Comparison of ENCODE assay signal across 11 cellular contexts in the genomic region with DNA sequence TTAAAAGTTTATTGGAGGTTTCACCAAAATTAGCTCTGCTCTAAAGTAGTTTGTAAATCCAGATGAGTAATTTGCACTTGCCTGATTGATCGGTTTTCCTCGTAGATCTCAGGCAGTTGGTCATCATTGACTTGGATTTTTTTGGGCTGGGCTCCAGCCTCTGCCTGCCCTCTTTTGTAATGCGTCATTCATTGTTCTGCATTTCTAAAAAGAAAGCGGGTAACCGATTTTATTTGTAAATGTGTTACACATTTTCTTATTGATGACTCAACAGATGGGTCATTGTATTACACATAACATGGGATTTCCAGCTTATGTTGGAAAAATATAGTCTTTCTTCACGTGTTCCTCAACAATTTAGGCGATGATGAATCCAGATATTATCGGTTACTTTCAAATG. TPM values are rescaled to one million over a fixed set of nuclear protein-coding genes. Genes with fewer than 3 reads are reported as not detected.
DNase-seq lines count a peak whose midpoint lies in the region; ATAC-seq lines count a peak whose summit lies in the region.
"Had no signal": no experiment of that assay in that cellular context is flagged by ENCODE, and none has a peak within 500 bp of the region (broad histone marks: within the 10 kb centered on the region; RNA-seq: fewer than 3 reads in every experiment).

No MANE protein-coding gene starts in this region.

- ATAC-seq in naive thymus-derived CD4-positive, alpha-beta T cell = peak; percentile 66
- ATAC-seq in GM18520 (IDR thresholded peaks at IDR 0.05; ENCODE audit: unreplicated experiment) (no peak), GM18873 (IDR thresholded peaks at IDR 0.05; ENCODE audit: low FRiP score, unreplicated experiment) (no peak)
- no peak for ATAC-seq in activated CD8-positive, alpha-beta memory T cell treated with anti-CD3 and anti-CD28 coated beads, Interleukin-2, amount 10 ng/mL, durations not matched to agents 7 days and 5 days

- peak overlapping the region; percentile 10; the same call in 1 of the 2 replicates for H3K4me3 ChIP-seq in HUES6 (ENCODE audit: low read depth, low read length)
- H3K4me3 ChIP-seq in naive thymus-derived CD4-positive, alpha-beta T cell (ENCODE audit: low read length) = no peak overlapping the region

- H3K9me3 Mint-ChIP-seq in dendritic cell treated with granulocyte-macrophage colony-stimulating factor and Interleukin-4, amounts not matched to agents 40 ng/mL and 50 ng/mL, for 4 days = no peaks in the 10 kb centered on the region
- H3K9me3 Mint-ChIP-seq in naive thymus-derived CD4-positive, alpha-beta T cell = no peaks in the 10 kb centered on the region
- no peaks in the 10 kb centered on the region for H3K9me3 Mint-ChIP-seq in activated CD8-positive, alpha-beta memory T cell treated with anti-CD3 and anti-CD28 coated beads, Interleukin-2, amount 10 ng/mL, durations not matched to agents 7 days and 5 days (ENCODE audit: low read depth)
- H3K9me3 Mint-ChIP-seq: activated CD4-positive, alpha-beta T cell treated with anti-CD3 and anti-CD28 coated beads, Interleukin-2, amount 10 ng/mL, durations not matched to agents 7 days and 5 days had no signal

- peak overlapping the region; percentile 2 for H3K9ac ChIP-seq in HUES6 (ENCODE audit: low read length)

- H3K9me3 ChIP-seq in HUES6 (ENCODE audit: control insufficient read depth, insufficient read depth, low read depth, low read length) = no peaks in the 10 kb centered on the region
- H3K9me3 ChIP-seq in naive thymus-derived CD4-positive, alpha-beta T cell (ENCODE audit: control insufficient read depth in 2 of 3, low read length in 3 of 3) = no peaks in the 10 kb centered on the region

- peaks cover 75% of the 10 kb centered on the region for H3K4me1 ChIP-seq in HUES6 (ENCODE audit: control insufficient read depth, insufficient read depth, low read length)
- peaks cover 3 to 4% of the 10 kb centered on the region in 2 donors for H3K4me1 ChIP-seq in naive thymus-derived CD4-positive, alpha-beta T cell (ENCODE audit: control insufficient read depth in 2 of 2, insufficient read depth in 2 of 2, low read length in 2 of 2)

- H3K36me3 ChIP-seq in HUES6 (ENCODE audit: control insufficient read depth, insufficient read depth, low read length) = peaks cover 50% of the 10 kb centered on the region
- peaks cover 2 to 30% (median 9%) of the 10 kb centered on the region in 3 experiments for H3K36me3 ChIP-seq in naive thymus-derived CD4-positive, alpha-beta T cell (ENCODE audit: control insufficient read depth in 2 of 3, insufficient read depth in 3 of 3, low read length in 3 of 3)

- CTCF ChIA-PET in naive thymus-derived CD4-positive, alpha-beta T cell (lab: Charles Lee) = no interaction called here
- CTCF ChIA-PET in activated CD8-positive, alpha-beta memory T cell treated with anti-CD3 and anti-CD28 coated beads, Interleukin-2, amount 10 ng/mL, durations not matched to agents 7 days and 5 days (lab: Charles Lee) = no interaction called here

- intact Hi-C loops in dendritic cell treated with granulocyte-macrophage colony-stimulating factor and Interleukin-4, amounts not matched to agents 40 ng/mL and 50 ng/mL, for 4 days (cut with micrococcal nuclease) = no loop called here
- intact Hi-C loops in naive thymus-derived CD4-positive, alpha-beta T cell (cut with micrococcal nuclease) = no loop called here

- peak overlapping the region; percentile 97 for H3K27ac Mint-ChIP-seq in dendritic cell treated with granulocyte-macrophage colony-stimulating factor and Interleukin-4, amounts not matched to agents 40 ng/mL and 50 ng/mL, for 4 days
- peak overlapping the region in 1 of 9 donors; percentile 32 for H3K27ac Mint-ChIP-seq in naive thymus-derived CD4-positive, alpha-beta T cell
- no peak overlapping the region for H3K27ac Mint-ChIP-seq in activated CD8-positive, alpha-beta memory T cell treated with anti-CD3 and anti-CD28 coated beads, Interleukin-2, amount 10 ng/mL, durations not matched to agents 7 days and 5 days
- H3K27ac Mint-ChIP-seq: activated CD4-positive, alpha-beta T cell treated with anti-CD3 and anti-CD28 coated beads, Interleukin-2, amount 10 ng/mL, durations not matched to agents 7 days and 5 days had no signal

- DNase-seq in AG20443 (ENCODE audit: low spot score) = peak; percentile 70
- no peak for DNase-seq in naive thymus-derived CD4-positive, alpha-beta T cell
- DNase-seq in activated CD4-positive, CD25-positive, alpha-beta regulatory T cell treated with anti-CD3 and anti-CD28 coated beads, Interleukin-2, amount 50 U/mL, for 72 hours = no peak
- DNase-seq in activated CD8-positive, alpha-beta memory T cell treated with anti-CD3 and anti-CD28 coated beads, Interleukin-2, amount 10 ng/mL, durations not matched to agents 7 days and 5 days = no peak
- DNase-seq: activated CD4-positive, alpha-beta T cell treated with anti-CD3 and anti-CD28 coated beads, Interleukin-2, amount 10 ng/mL, durations not matched to agents 7 days and 5 days; erythroblast; stimulated activated naive CD4-positive, alpha-beta T cell had no signal

- H3K4me3 Mint-ChIP-seq in dendritic cell treated with granulocyte-macrophage colony-stimulating factor and Interleukin-4, amounts not matched to agents 40 ng/mL and 50 ng/mL, for 4 days = no peak overlapping the region
- H3K4me3 Mint-ChIP-seq in naive thymus-derived CD4-positive, alpha-beta T cell = no peak overlapping the region
- no peak overlapping the region for H3K4me3 Mint-ChIP-seq in activated CD8-positive, alpha-beta memory T cell treated with anti-CD3 and anti-CD28 coated beads, Interleukin-2, amount 10 ng/mL, durations not matched to agents 7 days and 5 days
- H3K4me3 Mint-ChIP-seq: activated CD4-positive, alpha-beta T cell treated with anti-CD3 and anti-CD28 coated beads, Interleukin-2, amount 10 ng/mL, durations not matched to agents 7 days and 5 days had no signal

- no peaks in the 10 kb centered on the region for H3K27me3 Mint-ChIP-seq in dendritic cell treated with granulocyte-macrophage colony-stimulating factor and Interleukin-4, amounts not matched to agents 40 ng/mL and 50 ng/mL, for 4 days
- H3K27me3 Mint-ChIP-seq in naive thymus-derived CD4-positive, alpha-beta T cell = no peaks in the 10 kb centered on the region
- H3K27me3 Mint-ChIP-seq in activated CD8-positive, alpha-beta memory T cell treated with anti-CD3 and anti-CD28 coated beads, Interleukin-2, amount 10 ng/mL, durations not matched to agents 7 days and 5 days = no peaks in the 10 kb centered on the region
- H3K27me3 Mint-ChIP-seq: activated CD4-positive, alpha-beta T cell treated with anti-CD3 and anti-CD28 coated beads, Interleukin-2, amount 10 ng/mL, durations not matched to agents 7 days and 5 days had no signal

- POLR2A ChIA-PET in naive thymus-derived CD4-positive, alpha-beta T cell (lab: Charles Lee) = no interaction called here

- peaks cover 59% of the 10 kb centered on the region for H3K4me1 Mint-ChIP-seq in dendritic cell treated with granulocyte-macrophage colony-stimulating factor and Interleukin-4, amounts not matched to agents 40 ng/mL and 50 ng/mL, for 4 days (ENCODE audit: low read depth)
- peaks cover 9 to 37% (median 24%) of the 10 kb centered on the region in 7 donors for H3K4me1 Mint-ChIP-seq in naive thymus-derived CD4-positive, alpha-beta T cell
- H3K4me1 Mint-ChIP-seq in activated CD8-positive, alpha-beta memory T cell treated with anti-CD3 and anti-CD28 coated beads, Interleukin-2, amount 10 ng/mL, durations not matched to agents 7 days and 5 days = peaks cover 23% of the 10 kb centered on the region

- peaks cover 89% of the 10 kb centered on the region for H3K36me3 Mint-ChIP-seq in dendritic cell treated with granulocyte-macrophage colony-stimulating factor and Interleukin-4, amounts not matched to agents 40 ng/mL and 50 ng/mL, for 4 days (ENCODE audit: low read depth)
- H3K36me3 Mint-ChIP-seq in naive thymus-derived CD4-positive, alpha-beta T cell = peaks cover 20 to 56% (median 31%) of the 10 kb centered on the region in 5 donors
- H3K36me3 Mint-ChIP-seq in activated CD8-positive, alpha-beta memory T cell treated with anti-CD3 and anti-CD28 coated beads, Interleukin-2, amount 10 ng/mL, durations not matched to agents 7 days and 5 days = peaks cover 62% of the 10 kb centered on the region

- no peaks in the 10 kb centered on the region for H3K27me3 ChIP-seq in HUES6 (ENCODE audit: control insufficient read depth, insufficient read depth, low read length)
- H3K27me3 ChIP-seq in naive thymus-derived CD4-positive, alpha-beta T cell (ENCODE audit: control insufficient read depth in 2 of 2, insufficient read depth in 2 of 2, low read length in 2 of 2) = no peaks in the 10 kb centered on the region

- H3K27ac ChIP-seq in HUES6 (ENCODE audit: low read depth, low read length) = peak overlapping the region; percentile 96
- no peak overlapping the region for H3K27ac ChIP-seq in naive thymus-derived CD4-positive, alpha-beta T cell (ENCODE audit: low read depth, low read length)

RNA-seq across cellular contexts. Expression of gene ETS2, which starts 5.5 kb away (rescaled TPM):
- 10 to 100 TPM; 15.6 to 61.1 (median 20.9) TPM for total RNA-seq in naive thymus-derived CD4-positive, alpha-beta T cell
- polyA plus RNA-seq in naive thymus-derived CD4-positive, alpha-beta T cell = 1 to 10 TPM; 3.4 to 9.7 TPM
- 10 to 100 TPM; 13.0 to 33.5 TPM for total RNA-seq in activated CD8-positive, alpha-beta memory T cell treated with anti-CD3 and anti-CD28 coated beads, Interleukin-2, amount 10 ng/mL, durations not matched to agents 7 days and 5 days
